2 cellular contexts compared by ENCODE assay signal in genomic region chr3:71051893-71052687, GRCh38.
TF ChIP-seq lines count a peak whose summit lies in the region.

No MANE protein-coding gene starts in this region.

TF ChIP-seq in GM23338, 12 proteins besides CTCF, POLR2A, EP300 and RAD21 (continued from another document):
- TF ChIP-seq REST (IDR thresholded peaks at IDR 0.05; ENCODE audit: unreplicated experiment) (no peak), ZNF462 (CRISPR knock-in tag; IDR thresholded peaks at IDR 0.05) (no peak), EZH2 (IDR thresholded peaks at IDR 0.05; ENCODE audit: low read depth, unreplicated experiment) (no peak)

TF ChIP-seq in H1, 55 proteins besides CTCF, POLR2A, EP300 and RAD21 (continued from another document):
- TF ChIP-seq CTBP2 (IDR thresholded peaks at IDR 0.05; ENCODE audit: borderline replicate concordance, insufficient read depth, insufficient read length, low read length) (no peak), JUND (IDR thresholded peaks at IDR 0.05; ENCODE audit: low read length) (no peak), TBP (IDR thresholded peaks at IDR 0.05; ENCODE audit: low read depth, low read length) (no peak)
